ENCODE assay signal across 8 cellular contexts in genomic region chr16:85652431-85653221, GRCh38. TPM values are rescaled to one million over a fixed set of nuclear protein-coding genes. Genes with fewer than 3 reads are reported as not detected.
DNase-seq lines count a peak whose midpoint lies in the region; ATAC-seq and TF ChIP-seq lines count a peak whose summit lies in the region.

No MANE protein-coding gene starts in this region.

- POLR2A ChIA-PET in GM10248 (lab: Yijun Ruan, JAX) = no interaction called here

- no peak overlapping the region for H3K4me2 ChIP-seq in GM23338

- H3K4me3 ChIP-seq in GM23338 (no peak overlapping the region), fibroblast of the aortic adventitia (ENCODE audit: low read depth, low read length) (no peak overlapping the region)

- peaks cover 51% of the 10 kb centered on the region for H3K36me3 Mint-ChIP-seq in GM23338 (ENCODE audit: low read depth)

- no peaks in the 10 kb centered on the region for H3K9me3 Mint-ChIP-seq in GM23338

- H3K27me3 Mint-ChIP-seq in GM23338 (ENCODE audit: insufficient read depth, low read depth, poor library complexity) = peaks cover 10% of the 10 kb centered on the region

- CTCF ChIA-PET in GM10248 (lab: Yijun Ruan, JAX) = no interaction called here

- H3K27ac ChIP-seq in GM23338 (ENCODE audit: low read depth) = no peak overlapping the region

- no peak overlapping the region for H3K4me3 Mint-ChIP-seq in GM23338

- H3F3A ChIP-seq in GM23338 (replicated peaks; ENCODE audit: low read depth) = peaks cover 18% of the 10 kb centered on the region

- no peak overlapping the region; the same call in 1 of the 2 replicates for H3K27ac Mint-ChIP-seq in GM23338

- peaks cover 13% of the 10 kb centered on the region for H4K20me1 ChIP-seq in GM23338 (replicated peaks; ENCODE audit: insufficient read depth)

- H3K4me1 Mint-ChIP-seq in GM23338 = peaks cover 8% of the 10 kb centered on the region; the same call in 2 of the 3 replicates

- intact Hi-C loops in posterior cingulate gyrus (cut with DNase I) = loop anchor here (10.0 kb wide), 1 partner anchor 142 kb away; the partner anchor contains the start of genes COX4I1 and EMC8

- no peaks in the 10 kb centered on the region for H3K27me3 ChIP-seq in GM23338 (ENCODE audit: insufficient read depth)

- ATAC-seq in GM23338 (peak; percentile 18), HG02610 (IDR thresholded peaks at IDR 0.05; ENCODE audit: unreplicated experiment) (no peak)

- H3K36me3 ChIP-seq in GM23338 (ENCODE audit: insufficient read depth) = 0 out of 2 replicates have a peak, but pooled peaks cover under 1% of the 10 kb centered on the region

- H3K79me2 ChIP-seq in GM23338 (replicated peaks; ENCODE audit: insufficient read depth) = peaks cover 3% of the 10 kb centered on the region

- H3K9me2 ChIP-seq in GM23338 (ENCODE audit: insufficient read depth) = no peaks in the 10 kb centered on the region

- no peak for TF ChIP-seq CTCF in GM23338 (conservative IDR thresholded peaks at IDR 0.05; ENCODE audit: low read depth in 2 of 2)
- TF ChIP-seq CTCF in fibroblast of the aortic adventitia (IDR thresholded peaks at IDR 0.05; ENCODE audit: insufficient read depth, low read length) = no peak
- no peak for TF ChIP-seq CTCF in GM10248 (IDR thresholded peaks at IDR 0.05; ENCODE audit: control extremely low read depth, extremely low read depth, low read depth, missing control alignments)

- no peaks in the 10 kb centered on the region for H3K4me1 ChIP-seq in GM23338 (ENCODE audit: insufficient read depth)

- DNase-seq in AG08395 (ENCODE audit: low spot score) (peak; percentile 80), GM23338 (ENCODE audit: low spot score) (no peak), SKM-1 (lab: John Stamatoyannopoulos, UW; ENCODE audit: unreplicated experiment) (peak; percentile 23), fibroblast of the aortic adventitia (ENCODE audit: low read depth) (peak; percentile 28), posterior cingulate gyrus (peak; percentile 49 to 96 (median 69)), amniotic stem cell (lab: John Stamatoyannopoulos, UW) (no peak), GM10248 (ENCODE audit: extremely low spot score) (no peak)

- no peak overlapping the region for H2AFZ ChIP-seq in GM23338

TF ChIP-seq in GM23338, 12 proteins besides CTCF, POLR2A, EP300 and RAD21 (continues in another document):
- TF ChIP-seq, protein P1, sequence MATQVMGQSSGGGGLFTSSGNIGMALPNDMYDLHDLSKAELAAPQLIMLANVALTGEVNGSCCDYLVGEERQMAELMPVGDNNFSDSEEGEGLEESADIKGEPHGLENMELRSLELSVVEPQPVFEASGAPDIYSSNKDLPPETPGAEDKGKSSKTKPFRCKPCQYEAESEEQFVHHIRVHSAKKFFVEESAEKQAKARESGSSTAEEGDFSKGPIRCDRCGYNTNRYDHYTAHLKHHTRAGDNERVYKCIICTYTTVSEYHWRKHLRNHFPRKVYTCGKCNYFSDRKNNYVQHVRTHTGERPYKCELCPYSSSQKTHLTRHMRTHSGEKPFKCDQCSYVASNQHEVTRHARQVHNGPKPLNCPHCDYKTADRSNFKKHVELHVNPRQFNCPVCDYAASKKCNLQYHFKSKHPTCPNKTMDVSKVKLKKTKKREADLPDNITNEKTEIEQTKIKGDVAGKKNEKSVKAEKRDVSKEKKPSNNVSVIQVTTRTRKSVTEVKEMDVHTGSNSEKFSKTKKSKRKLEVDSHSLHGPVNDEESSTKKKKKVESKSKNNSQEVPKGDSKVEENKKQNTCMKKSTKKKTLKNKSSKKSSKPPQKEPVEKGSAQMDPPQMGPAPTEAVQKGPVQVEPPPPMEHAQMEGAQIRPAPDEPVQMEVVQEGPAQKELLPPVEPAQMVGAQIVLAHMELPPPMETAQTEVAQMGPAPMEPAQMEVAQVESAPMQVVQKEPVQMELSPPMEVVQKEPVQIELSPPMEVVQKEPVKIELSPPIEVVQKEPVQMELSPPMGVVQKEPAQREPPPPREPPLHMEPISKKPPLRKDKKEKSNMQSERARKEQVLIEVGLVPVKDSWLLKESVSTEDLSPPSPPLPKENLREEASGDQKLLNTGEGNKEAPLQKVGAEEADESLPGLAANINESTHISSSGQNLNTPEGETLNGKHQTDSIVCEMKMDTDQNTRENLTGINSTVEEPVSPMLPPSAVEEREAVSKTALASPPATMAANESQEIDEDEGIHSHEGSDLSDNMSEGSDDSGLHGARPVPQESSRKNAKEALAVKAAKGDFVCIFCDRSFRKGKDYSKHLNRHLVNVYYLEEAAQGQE (IDR thresholded peaks at IDR 0.05; ENCODE audit: unreplicated experiment) = no peak
- TF ChIP-seq ZNF331 (CRISPR knock-in tag; IDR thresholded peaks at IDR 0.05; ENCODE audit: low read depth) = no peak
- TF ChIP-seq, protein P2, sequence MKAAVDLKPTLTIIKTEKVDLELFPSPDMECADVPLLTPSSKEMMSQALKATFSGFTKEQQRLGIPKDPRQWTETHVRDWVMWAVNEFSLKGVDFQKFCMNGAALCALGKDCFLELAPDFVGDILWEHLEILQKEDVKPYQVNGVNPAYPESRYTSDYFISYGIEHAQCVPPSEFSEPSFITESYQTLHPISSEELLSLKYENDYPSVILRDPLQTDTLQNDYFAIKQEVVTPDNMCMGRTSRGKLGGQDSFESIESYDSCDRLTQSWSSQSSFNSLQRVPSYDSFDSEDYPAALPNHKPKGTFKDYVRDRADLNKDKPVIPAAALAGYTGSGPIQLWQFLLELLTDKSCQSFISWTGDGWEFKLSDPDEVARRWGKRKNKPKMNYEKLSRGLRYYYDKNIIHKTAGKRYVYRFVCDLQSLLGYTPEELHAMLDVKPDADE (IDR thresholded peaks at IDR 0.05) = no peak
- no peak for TF ChIP-seq EZH2 (IDR thresholded peaks at IDR 0.05; ENCODE audit: low read depth, unreplicated experiment)
- TF ChIP-seq POLR2AphosphoS5 (IDR thresholded peaks at IDR 0.05; ENCODE audit: low read depth) = no peak
- no peak for TF ChIP-seq ZNF114 (CRISPR knock-in tag; IDR thresholded peaks at IDR 0.05)
- TF ChIP-seq NANOG (IDR thresholded peaks at IDR 0.05; ENCODE audit: borderline replicate concordance) = no peak
- TF ChIP-seq, protein P3, sequence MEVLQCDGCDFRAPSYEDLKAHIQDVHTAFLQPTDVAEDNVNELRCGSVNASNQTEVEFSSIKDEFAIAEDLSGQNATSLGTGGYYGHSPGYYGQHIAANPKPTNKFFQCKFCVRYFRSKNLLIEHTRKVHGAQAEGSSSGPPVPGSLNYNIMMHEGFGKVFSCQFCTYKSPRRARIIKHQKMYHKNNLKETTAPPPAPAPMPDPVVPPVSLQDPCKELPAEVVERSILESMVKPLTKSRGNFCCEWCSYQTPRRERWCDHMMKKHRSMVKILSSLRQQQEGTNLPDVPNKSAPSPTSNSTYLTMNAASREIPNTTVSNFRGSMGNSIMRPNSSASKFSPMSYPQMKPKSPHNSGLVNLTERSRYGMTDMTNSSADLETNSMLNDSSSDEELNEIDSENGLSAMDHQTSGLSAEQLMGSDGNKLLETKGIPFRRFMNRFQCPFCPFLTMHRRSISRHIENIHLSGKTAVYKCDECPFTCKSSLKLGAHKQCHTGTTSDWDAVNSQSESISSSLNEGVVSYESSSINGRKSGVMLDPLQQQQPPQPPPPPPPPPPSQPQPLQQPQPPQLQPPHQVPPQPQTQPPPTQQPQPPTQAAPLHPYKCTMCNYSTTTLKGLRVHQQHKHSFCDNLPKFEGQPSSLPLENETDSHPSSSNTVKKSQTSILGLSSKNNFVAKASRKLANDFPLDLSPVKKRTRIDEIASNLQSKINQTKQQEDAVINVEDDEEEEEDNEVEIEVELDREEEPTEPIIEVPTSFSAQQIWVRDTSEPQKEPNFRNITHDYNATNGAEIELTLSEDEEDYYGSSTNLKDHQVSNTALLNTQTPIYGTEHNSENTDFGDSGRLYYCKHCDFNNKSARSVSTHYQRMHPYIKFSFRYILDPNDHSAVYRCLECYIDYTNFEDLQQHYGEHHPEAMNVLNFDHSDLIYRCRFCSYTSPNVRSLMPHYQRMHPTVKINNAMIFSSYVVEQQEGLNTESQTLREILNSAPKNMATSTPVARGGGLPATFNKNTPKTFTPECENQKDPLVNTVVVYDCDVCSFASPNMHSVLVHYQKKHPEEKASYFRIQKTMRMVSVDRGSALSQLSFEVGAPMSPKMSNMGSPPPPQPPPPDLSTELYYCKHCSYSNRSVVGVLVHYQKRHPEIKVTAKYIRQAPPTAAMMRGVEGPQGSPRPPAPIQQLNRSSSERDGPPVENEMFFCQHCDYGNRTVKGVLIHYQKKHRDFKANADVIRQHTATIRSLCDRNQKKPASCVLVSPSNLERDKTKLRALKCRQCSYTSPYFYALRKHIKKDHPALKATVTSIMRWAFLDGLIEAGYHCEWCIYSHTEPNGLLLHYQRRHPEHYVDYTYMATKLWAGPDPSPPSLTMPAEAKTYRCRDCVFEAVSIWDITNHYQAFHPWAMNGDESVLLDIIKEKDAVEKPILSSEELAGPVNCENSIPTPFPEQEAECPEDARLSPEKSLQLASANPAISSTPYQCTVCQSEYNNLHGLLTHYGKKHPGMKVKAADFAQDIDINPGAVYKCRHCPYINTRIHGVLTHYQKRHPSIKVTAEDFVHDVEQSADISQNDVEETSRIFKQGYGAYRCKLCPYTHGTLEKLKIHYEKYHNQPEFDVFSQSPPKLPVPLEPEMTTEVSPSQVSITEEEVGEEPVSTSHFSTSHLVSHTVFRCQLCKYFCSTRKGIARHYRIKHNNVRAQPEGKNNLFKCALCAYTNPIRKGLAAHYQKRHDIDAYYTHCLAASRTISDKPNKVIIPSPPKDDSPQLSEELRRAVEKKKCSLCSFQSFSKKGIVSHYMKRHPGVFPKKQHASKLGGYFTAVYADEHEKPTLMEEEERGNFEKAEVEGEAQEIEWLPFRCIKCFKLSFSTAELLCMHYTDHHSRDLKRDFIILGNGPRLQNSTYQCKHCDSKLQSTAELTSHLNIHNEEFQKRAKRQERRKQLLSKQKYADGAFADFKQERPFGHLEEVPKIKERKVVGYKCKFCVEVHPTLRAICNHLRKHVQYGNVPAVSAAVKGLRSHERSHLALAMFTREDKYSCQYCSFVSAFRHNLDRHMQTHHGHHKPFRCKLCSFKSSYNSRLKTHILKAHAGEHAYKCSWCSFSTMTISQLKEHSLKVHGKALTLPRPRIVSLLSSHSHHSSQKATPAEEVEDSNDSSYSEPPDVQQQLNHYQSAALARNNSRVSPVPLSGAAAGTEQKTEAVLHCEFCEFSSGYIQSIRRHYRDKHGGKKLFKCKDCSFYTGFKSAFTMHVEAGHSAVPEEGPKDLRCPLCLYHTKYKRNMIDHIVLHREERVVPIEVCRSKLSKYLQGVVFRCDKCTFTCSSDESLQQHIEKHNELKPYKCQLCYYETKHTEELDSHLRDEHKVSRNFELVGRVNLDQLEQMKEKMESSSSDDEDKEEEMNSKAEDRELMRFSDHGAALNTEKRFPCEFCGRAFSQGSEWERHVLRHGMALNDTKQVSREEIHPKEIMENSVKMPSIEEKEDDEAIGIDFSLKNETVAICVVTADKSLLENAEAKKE (CRISPR knock-in tag; IDR thresholded peaks at IDR 0.05) = no peak

RNA-seq across cellular contexts. Expression of gene GINS2, which starts 36.1 kb away (rescaled TPM):
- 35.0 and 40.5 TPM in 2 replicates for total RNA-seq in GM23338 (2014; rRNA removed; shearing (Covaris generic))
- polyA plus RNA-seq in GM23338 (2016; fragmentation: Nextera tagmentation; extraction: Ambion mirVana) = 42.0 and 44.4 TPM in 2 replicates
- 0.08 and 19.1 TPM in 2 replicates for total RNA-seq in fibroblast of the aortic adventitia (ENCODE audit: low replicate concordance)

RNA-seq across cellular contexts. Expression of gene GSE1, which starts 39.5 kb away (rescaled TPM):
- 118 and 135 TPM in 2 replicates for total RNA-seq in GM23338 (2014; rRNA removed; shearing (Covaris generic))
- 32.4 and 34.0 TPM in 2 replicates for polyA plus RNA-seq in GM23338 (2016; fragmentation: Nextera tagmentation; extraction: Ambion mirVana)
- 23.1 and 25.2 TPM in 2 replicates for total RNA-seq in fibroblast of the aortic adventitia (ENCODE audit: low replicate concordance)

Comparison
In these comparisons a context has a peak if more than half of its experiments do, and no peak if none do; other contexts are left out.
1. DNase-seq: peak in AG08395 (single experiment), SKM-1 (single experiment), fibroblast of the aortic adventitia (single experiment) and posterior cingulate gyrus (10 of 10); none in GM23338 (single experiment), amniotic stem cell (single experiment) and GM10248 (single experiment).